In the genomic region with DNA sequence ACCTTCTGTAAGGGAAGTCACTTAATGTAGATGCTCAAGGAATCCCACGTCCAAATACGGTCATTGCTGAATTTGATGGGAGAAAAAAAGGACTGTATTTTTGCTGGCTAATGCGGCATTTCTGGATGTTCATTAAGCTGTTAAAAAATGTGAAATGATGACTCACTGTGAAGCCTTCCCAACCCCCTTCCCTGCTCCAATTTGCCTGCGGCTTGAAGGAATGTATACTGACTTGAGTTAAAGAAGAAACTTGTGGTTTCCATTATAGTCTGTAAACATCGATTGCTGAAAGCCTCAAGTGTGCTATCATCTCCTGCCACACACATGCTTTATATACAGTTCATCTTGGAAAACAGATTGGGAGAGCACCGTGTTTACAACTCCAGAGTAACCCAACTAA, we compare ENCODE assay signal across 10 cellular contexts.
DNase-seq lines count a peak whose midpoint lies in the region; ATAC-seq, FAIRE-seq and TF ChIP-seq lines count a peak whose summit lies in the region.
"Had no signal": no experiment of that assay in that cellular context is flagged by ENCODE, and none has a peak within 500 bp of the region (broad histone marks: within the 10 kb centered on the region; RNA-seq: fewer than 3 reads in every experiment).

No MANE protein-coding gene starts in this region.

- no peaks in the 10 kb centered on the region for H3K9me3 ChIP-seq in thyroid gland
- H3K9me3 ChIP-seq: right atrium auricular region had no signal

- H3K9me3 Mint-ChIP-seq in activated CD4-positive, alpha-beta T cell treated with anti-CD3 and anti-CD28 coated beads, Interleukin-2, amount 10 ng/mL, durations not matched to agents 7 days and 5 days = no peaks in the 10 kb centered on the region
- H3K9me3 Mint-ChIP-seq: activated T-cell treated with anti-CD3 and anti-CD28 coated beads, Interleukin-2, amount 50 U/mL, for 72 hours had no signal

- no peaks in the 10 kb centered on the region for H3K36me3 ChIP-seq in urinary bladder (ENCODE audit: insufficient read depth)
- H3K36me3 ChIP-seq in thyroid gland = no peaks in the 10 kb centered on the region
- H3K36me3 ChIP-seq: right atrium auricular region had no signal

- H3K4me1 Mint-ChIP-seq in activated CD4-positive, alpha-beta T cell treated with anti-CD3 and anti-CD28 coated beads, Interleukin-2, amount 10 ng/mL, durations not matched to agents 7 days and 5 days = no peaks in the 10 kb centered on the region

- H3K27me3 Mint-ChIP-seq in activated CD4-positive, alpha-beta T cell treated with anti-CD3 and anti-CD28 coated beads, Interleukin-2, amount 10 ng/mL, durations not matched to agents 7 days and 5 days = no peaks in the 10 kb centered on the region

- no peaks in the 10 kb centered on the region for H3K27me3 ChIP-seq in thyroid gland
- H3K27me3 ChIP-seq: right atrium auricular region had no signal

- no peak for TF ChIP-seq CTCF in thyroid gland (IDR thresholded peaks at IDR 0.05)
- TF ChIP-seq CTCF in D721Med (IDR thresholded peaks at IDR 0.05; ENCODE audit: insufficient read depth, missing control alignments) = no peak

- CTCF ChIA-PET in activated CD4-positive, alpha-beta T cell treated with anti-CD3 and anti-CD28 coated beads, Interleukin-2, amount 10 ng/mL, durations not matched to agents 7 days and 5 days (lab: Charles Lee) = no interaction called here

- FAIRE-seq in D721Med (lab: Jason Lieb, UNC) = no peak

- no peak overlapping the region for H3K27ac Mint-ChIP-seq in activated CD4-positive, alpha-beta T cell treated with anti-CD3 and anti-CD28 coated beads, Interleukin-2, amount 10 ng/mL, durations not matched to agents 7 days and 5 days
- H3K27ac Mint-ChIP-seq: activated T-cell treated with anti-CD3 and anti-CD28 coated beads, Interleukin-2, amount 50 U/mL, for 72 hours had no signal

- H3K4me3 ChIP-seq in urinary bladder (ENCODE audit: low read depth, low read length) (no peak overlapping the region), thyroid gland (replicated peaks in 1 of 3) (no peak overlapping the region)
- H3K4me3 ChIP-seq: right atrium auricular region had no signal

- intact Hi-C loops in thyroid gland (cut with DNase I) = no loop called here

- POLR2A ChIA-PET in activated CD4-positive, alpha-beta T cell treated with anti-CD3 and anti-CD28 coated beads, Interleukin-2, amount 10 ng/mL, durations not matched to agents 7 days and 5 days (lab: Charles Lee) = no interaction called here

- 36% methylated on average over 6 of the region's 6 CpGs for WGBS in urinary bladder
- WGBS in thyroid gland, 2 donors = 76 to 78% methylated on average over 6 of the region's 6 CpGs

- no peak for ATAC-seq in GM21381 (IDR thresholded peaks at IDR 0.05; ENCODE audit: unreplicated experiment)
- ATAC-seq: activated T-cell treated with anti-CD3 and anti-CD28 coated beads, Interleukin-2, amount 50 U/mL, for 72 hours had no signal

- no peak overlapping the region for H3K4me3 Mint-ChIP-seq in activated CD4-positive, alpha-beta T cell treated with anti-CD3 and anti-CD28 coated beads, Interleukin-2, amount 10 ng/mL, durations not matched to agents 7 days and 5 days
- H3K4me3 Mint-ChIP-seq: activated T-cell treated with anti-CD3 and anti-CD28 coated beads, Interleukin-2, amount 50 U/mL, for 72 hours had no signal

- DNase-seq in HK-2 (ENCODE audit: unreplicated experiment) = peak; percentile 76
- peak; percentile 91 for DNase-seq in amniotic epithelial cell (ENCODE audit: low read depth)
- peak; percentile 96 for DNase-seq in iris pigment epithelial cell (ENCODE audit: low read depth)
- no peak for DNase-seq in activated CD4-positive, alpha-beta T cell treated with anti-CD3 and anti-CD28 coated beads, Interleukin-2, amount 10 ng/mL, durations not matched to agents 7 days and 5 days
- DNase-seq in thyroid gland = no peak
- no peak for DNase-seq in D721Med (ENCODE audit: insufficient read length, low spot score)
- DNase-seq: activated T-cell treated with anti-CD3 and anti-CD28 coated beads, Interleukin-2, amount 50 U/mL, for 72 hours had no signal

- peak overlapping the region; percentile 28 for H3K27ac ChIP-seq in urinary bladder (ENCODE audit: low read depth)
- H3K27ac ChIP-seq in thyroid gland = no peak overlapping the region
- H3K27ac ChIP-seq: right atrium auricular region had no signal

- no peak for TF ChIP-seq POLR2A in thyroid gland (IDR thresholded peaks at IDR 0.05)

- H3K36me3 Mint-ChIP-seq in activated CD4-positive, alpha-beta T cell treated with anti-CD3 and anti-CD28 coated beads, Interleukin-2, amount 10 ng/mL, durations not matched to agents 7 days and 5 days (ENCODE audit: low read depth) = no peaks in the 10 kb centered on the region

- H3K4me1 ChIP-seq in urinary bladder (ENCODE audit: insufficient read depth) = no peaks in the 10 kb centered on the region
- H3K4me1 ChIP-seq in thyroid gland = no peaks in the 10 kb centered on the region

Comparison
In these comparisons a context has a peak if more than half of its experiments do, and no peak if none do; other contexts are left out.
1. DNase-seq: peak in HK-2 (single experiment), amniotic epithelial cell (single experiment) and iris pigment epithelial cell (single experiment); none in activated CD4-positive, alpha-beta T cell treated with anti-CD3 and anti-CD28 coated beads, Interleukin-2, amount 10 ng/mL, durations not matched to agents 7 days and 5 days (single experiment), thyroid gland (0 of 2) and D721Med (single experiment).